ENCODE assay signal across 9 cellular contexts in the genomic region with DNA sequence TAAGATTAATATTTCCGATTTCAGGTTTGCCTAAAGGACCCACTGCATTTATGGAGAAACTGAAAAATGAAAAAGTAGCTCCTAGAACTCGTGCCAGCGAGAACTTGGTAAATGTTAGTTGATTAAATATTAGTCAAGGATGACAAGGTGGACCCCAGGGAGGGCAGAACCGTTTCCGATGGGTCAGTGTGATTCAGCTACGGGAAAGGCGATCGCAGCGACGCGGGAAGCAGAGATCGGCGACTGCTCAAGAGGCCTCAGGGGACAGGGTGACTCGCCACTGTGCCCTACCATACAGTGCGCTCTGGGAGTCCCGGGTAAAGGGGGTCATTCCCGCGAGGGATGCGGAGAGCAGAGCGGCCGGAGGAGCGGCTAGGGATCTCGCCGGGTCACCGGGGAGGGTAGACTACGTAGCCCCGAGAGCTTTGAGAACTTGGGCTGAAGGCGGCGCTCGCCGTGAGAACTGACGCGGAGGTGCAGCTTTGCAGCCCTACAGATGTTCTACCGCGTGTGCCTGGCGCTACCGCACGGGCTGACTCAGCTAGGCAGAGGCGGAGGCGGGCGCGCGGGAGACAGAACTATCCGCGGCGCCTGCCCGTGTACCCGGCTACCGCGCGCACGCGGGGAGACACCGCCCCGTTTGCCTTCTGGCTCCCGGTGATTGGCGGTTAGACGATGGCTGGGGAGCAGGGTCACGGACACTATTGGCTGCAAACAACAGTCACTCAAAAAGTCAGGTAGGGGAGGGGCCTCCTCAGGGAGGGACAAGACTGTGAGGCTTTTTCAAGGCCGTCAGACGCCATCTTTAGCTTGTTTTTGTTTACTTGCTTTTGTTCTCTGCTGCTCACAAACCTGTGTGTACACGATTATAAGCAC. TPM values are rescaled to one million over a fixed set of nuclear protein-coding genes. Genes with fewer than 3 reads are reported as not detected.
DNase-seq lines count a peak whose midpoint lies in the region; ATAC-seq and TF ChIP-seq lines count a peak whose summit lies in the region.
"Had no signal": no experiment of that assay in that cellular context is flagged by ENCODE, and none has a peak within 500 bp of the region (broad histone marks: within the 10 kb centered on the region; RNA-seq: fewer than 3 reads in every experiment).

No MANE protein-coding gene starts in this region.

- ATAC-seq in GM18870 (IDR thresholded peaks at IDR 0.05; ENCODE audit: unreplicated experiment) (peak; percentile 94), HG03135 (IDR thresholded peaks at IDR 0.05; ENCODE audit: unreplicated experiment) (peak; percentile 95)

- H3K27ac ChIP-seq in AG04450 (ENCODE audit: low read depth, low read length) (peak overlapping the region; percentile 92), spleen (peak overlapping the region; percentile 95 to 98 (median 97))

- H3K4me3 ChIP-seq in AG04450 (ENCODE audit: low read depth, low read length), result peak overlapping the region; percentile 80
- peak overlapping the region; percentile 74 for H3K4me3 ChIP-seq in WI38 (ENCODE audit: low read depth, low read length)
- peak overlapping the region; percentile 69 to 76 for H3K4me3 ChIP-seq in cardiac fibroblast (replicated peaks in 1 of 2; ENCODE audit: low read depth in 2 of 2, low read length in 2 of 2)
- peak overlapping the region; percentile 58 to 89 (median 62) for H3K4me3 ChIP-seq in spleen

- H3K27me3 ChIP-seq in AG04450 (ENCODE audit: control insufficient read depth, insufficient read depth, low read length), result no peaks in the 10 kb centered on the region
- no peaks in the 10 kb centered on the region for H3K27me3 ChIP-seq in spleen (replicated peaks in 1 of 7)

- TF ChIP-seq CTCF in AG04450 (IDR thresholded peaks at IDR 0.05; ENCODE audit: low read depth, low read length) (peak; percentile 40), WI38 (IDR thresholded peaks at IDR 0.05; ENCODE audit: low read depth, low read length) (no peak), cardiac fibroblast (IDR thresholded peaks at IDR 0.05; ENCODE audit: low read depth, low read length) (peak; percentile 40), spleen (IDR thresholded peaks at IDR 0.05 in 8 of 11, conservative IDR thresholded peaks at IDR 0.05 in 3 of 11) (peak in 5 of 11 experiments; percentile 9 to 39 (median 26))

- DNase-seq in AG04450 (ENCODE audit: low read depth, low spot score) (peak; percentile 95), NCI-H2196 treated with DMSO at 0.1 percent for 48 hours (lab: John Stamatoyannopoulos, UW; ENCODE audit: unreplicated experiment) (peak; percentile 95), cardiac fibroblast (ENCODE audit: low read depth in 2 of 2) (peak; percentile 99), inferior parietal cortex (ENCODE audit: extremely low spot score) (peak; percentile 99), spleen (peak; percentile 99)

- POLR2A ChIA-PET in AG04450 (lab: Yijun Ruan, JAX), result interaction anchor here (0.6 to 1.8 kb wide), 17 partner anchors 10 to 496 kb away, joined by 3 to 13 read pairs (median 4); partner anchors contain the start of genes ABHD4, ACIN1, AJUBA and C14orf119

- peaks cover 16 to 48% (median 36%) of the 10 kb centered on the region in 6 donors for H3K4me1 ChIP-seq in spleen

- intact Hi-C loops in spleen (cut with DNase I; ENCODE audit: low total_unique reads), result no loop called here

- 0 to 1% (median 1%) methylated on average over 42 to 62 of the region's 62 CpGs for WGBS in spleen, 5 donors

- H3K9me3 ChIP-seq in AG04450 (ENCODE audit: control insufficient read depth, insufficient read depth, low read length), result no peaks in the 10 kb centered on the region
- H3K9me3 ChIP-seq in spleen, result no peaks in the 10 kb centered on the region

- TF ChIP-seq POLR2A in spleen (IDR thresholded peaks at IDR 0.05), result peak in 2 of 3 donors; percentile 67 to 82

- no peaks in the 10 kb centered on the region for H3K36me3 ChIP-seq in spleen

- CTCF ChIA-PET in AG04450 (lab: Charles Lee), result interaction anchor here (0.8 to 4.0 kb wide), 18 partner anchors 11 to 450 kb away, joined by 3 to 53 read pairs (median 6); partner anchors contain the start of gene AJUBA

RNA-seq across cellular contexts. Expression of gene C14orf93, which starts 3.2 kb away (rescaled TPM):
- polyA plus RNA-seq in AG04450 (2011; rRNA removed), result 7.8 and 8.4 TPM in 2 replicates
- polyA minus RNA-seq in AG04450 (2011; rRNA and poly(A)+ RNA removed), result 9.9 and 18.3 TPM in 2 replicates
- total RNA-seq in spleen, result 10 to 100 TPM in 6 of 7 donors, 1 to 10 TPM in 1; 7.3 to 27.0 (median 11.3) TPM
- 1 to 10 TPM; 7.5 to 8.8 (median 8.0) TPM for polyA plus RNA-seq in spleen

RNA-seq across cellular contexts. Expression of gene AJUBA, which starts 24.4 kb away (rescaled TPM):
- 77.0 and 82.9 TPM in 2 replicates for polyA plus RNA-seq in AG04450 (2011; rRNA removed)
- polyA minus RNA-seq in AG04450 (2011; rRNA and poly(A)+ RNA removed), result 121 and 131 TPM in 2 replicates
- total RNA-seq in spleen, result 10 to 100 TPM in 1 of 7 donors, 1 to 10 TPM in 6; 1.4 to 11.0 (median 5.3) TPM
- 1 to 10 TPM in 1 of 3 donors, under 1 TPM in 2; 0.63 to 2.1 (median 0.68) TPM for polyA plus RNA-seq in spleen

RNA-seq across cellular contexts. Expression of gene PSMB5, which starts 27.9 kb away (rescaled TPM):
- 282 and 292 TPM in 2 replicates for polyA plus RNA-seq in AG04450 (2011; rRNA removed)
- 170 and 211 TPM in 2 replicates for polyA minus RNA-seq in AG04450 (2011; rRNA and poly(A)+ RNA removed)
- total RNA-seq in spleen, result 10 to 100 TPM; 43.1 to 72.3 (median 55.1) TPM
- 10 to 100 TPM; 36.5 to 80.1 (median 60.9) TPM for polyA plus RNA-seq in spleen

RNA-seq across cellular contexts. Expression of gene PSMB11, which starts 35.2 kb away (rescaled TPM):
- not detected in 2 replicates for polyA plus RNA-seq in AG04450 (2011; rRNA removed)
- not detected in 2 replicates for polyA minus RNA-seq in AG04450 (2011; rRNA and poly(A)+ RNA removed)
- not detected for total RNA-seq in spleen
- polyA plus RNA-seq in spleen, result under 1 TPM in 1 of 3 donors, not detected in 2; 0.03 TPM
- total RNA-seq: T-helper 1 cell treated with Interleukin-12 subunit alpha and Interleukin-12 subunit beta and Interleukin-4 antibody, amounts not matched to agents 30 ng/mL and 1 ng/mL, for 36 hours had no signal

RNA-seq across cellular contexts. Expression of gene HAUS4, which starts 49.9 kb away (rescaled TPM):
- polyA plus RNA-seq in AG04450 (2011; rRNA removed) (22.7 and 25.4 TPM in 2 replicates), spleen (10 to 100 TPM; 21.1 to 44.3 (median 31.5) TPM)
- 11.1 and 18.0 TPM in 2 replicates for polyA minus RNA-seq in AG04450 (2011; rRNA and poly(A)+ RNA removed)
- total RNA-seq in spleen, result 10 to 100 TPM; 37.7 to 83.5 (median 50.6) TPM

Comparison
In these comparisons a context has a peak if more than half of its experiments do, and no peak if none do; other contexts are left out.
1. Peak in every context shown above with its lines: DNase-seq, ATAC-seq, H3K4me3 ChIP-seq and H3K27ac ChIP-seq.
2. RNA of gene AJUBA, which starts 24.4 kb away (polyA plus RNA-seq): 77.0 to 82.9 TPM in AG04450; 0.63 to 2.1 TPM in spleen; every median in the first group is over 10 times any median in the second.